8 cellular contexts compared by ENCODE assay signal in the genomic region with DNA sequence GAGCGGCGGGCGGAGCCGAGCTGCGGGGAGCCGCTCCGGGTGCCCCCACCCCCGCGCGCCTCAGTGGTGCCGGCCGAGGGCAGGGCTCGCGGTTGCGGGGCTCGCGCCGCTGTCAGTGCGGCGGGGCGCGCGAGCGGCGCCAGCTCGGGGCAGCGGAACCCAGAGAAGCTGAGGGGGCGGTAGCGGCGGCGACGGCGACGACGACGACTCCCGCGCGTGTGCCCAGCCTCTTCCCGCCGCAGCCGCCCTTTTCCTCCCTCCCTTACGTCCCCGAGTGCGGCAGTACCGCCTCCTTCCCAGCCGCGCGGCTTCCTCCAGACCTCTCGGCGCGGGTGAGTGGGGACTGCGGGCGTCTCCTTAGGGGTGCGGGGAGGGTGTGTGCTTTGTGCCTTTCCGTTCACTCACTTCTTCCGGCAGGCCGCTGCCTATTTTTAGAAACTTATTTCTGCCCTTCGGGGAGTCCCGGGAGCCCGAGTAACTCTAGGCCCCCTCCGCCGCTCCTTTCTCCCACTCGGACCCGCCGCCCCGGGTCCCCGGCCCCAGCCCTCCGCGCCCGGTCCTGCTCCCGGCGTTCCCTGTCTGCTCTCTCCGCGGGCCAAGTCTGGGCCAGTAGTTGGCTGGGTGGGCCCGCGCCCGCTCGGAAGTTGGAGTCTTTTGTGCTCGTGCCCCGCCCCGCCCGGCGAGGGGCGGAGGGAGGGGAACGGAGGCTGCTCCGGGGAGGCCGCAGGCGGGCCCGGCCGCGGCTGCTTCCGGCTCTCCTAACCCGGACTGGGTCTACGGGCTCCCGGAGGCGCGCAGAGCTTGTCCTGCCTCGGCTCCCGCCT. TPM values are rescaled to one million over a fixed set of nuclear protein-coding genes. Genes with fewer than 3 reads are reported as not detected.
DNase-seq lines count a peak whose midpoint lies in the region; ATAC-seq and TF ChIP-seq lines count a peak whose summit lies in the region.

A gene (plus strand): TSS at position 112 of the 824 bp plus-strand sequence. CDS start 78,164 bp downstream, outside the sequence.

- H3K36me3 Mint-ChIP-seq in T-cell = peaks cover 4% of the 10 kb centered on the region

- CTCF ChIA-PET in T-cell (lab: Charles Lee) = interaction anchor here in 1 of 2 donors (0.6 to 1.2 kb wide), 6 partner anchors 11 to 119 kb away, joined by 3 to 5 read pairs (median 3); a partner anchor contains a TSS

- no peaks in the 10 kb centered on the region for H3K27me3 ChIP-seq in psoas muscle (ENCODE audit: insufficient read depth in 3 of 3, low read length in 2 of 3)

- peak within 1 kb of the TSS; percentile 93 to 97 (median 94) for H3K4me3 Mint-ChIP-seq in T-cell

- peaks cover 68 to 73% (median 70%) of the 10 kb centered on the region in 3 donors for H3K4me1 Mint-ChIP-seq in T-cell

- peak within 1 kb of the TSS; percentile 51 for H3K27ac ChIP-seq in adipose tissue (ENCODE audit: low read depth, low read length)
- H3K27ac ChIP-seq in psoas muscle = peak within 1 kb of the TSS; percentile 96
- H3K27ac ChIP-seq in urinary bladder (ENCODE audit: low read depth) = peak within 1 kb of the TSS; percentile 96

- ATAC-seq in HG02588 (IDR thresholded peaks at IDR 0.05; ENCODE audit: unreplicated experiment) (peak; percentile 47), T-cell (replicated peaks in 1 of 4) (peak; percentile 62 to 69 (median 68)), left cardiac atrium (peak; percentile 70 to 73), psoas muscle (peak; percentile 66 to 70 (median 67))

- POLR2A ChIA-PET in T-cell (lab: Charles Lee) = interaction anchor here (0.6 to 1.3 kb wide), 7 partner anchors 10 to 592 kb away, joined by 3 to 18 read pairs (median 6); a partner anchor contains a TSS

- WGBS in adipose tissue, 3 donors = 0% methylated on average over 53 to 100 of the region's 100 CpGs
- 0 to 1% (median 0%) methylated on average over 51 to 100 of the region's 100 CpGs for WGBS in psoas muscle, 3 donors
- WGBS in urinary bladder = under 1% methylated on average over 100 of the region's 100 CpGs

- peak; percentile 99 for TF ChIP-seq POLR2A in GM10847 (IDR thresholded peaks at IDR 0.05; ENCODE audit: extremely low read depth, insufficient read length)

- no peak for TF ChIP-seq CTCF in psoas muscle (IDR thresholded peaks at IDR 0.05)

- H3K4me1 ChIP-seq in psoas muscle (peaks cover 49% of the 10 kb centered on the region), urinary bladder (ENCODE audit: insufficient read depth) (peaks cover 4% of the 10 kb centered on the region)

- no peaks in the 10 kb centered on the region for H3K36me3 ChIP-seq in psoas muscle (ENCODE audit: insufficient read depth in 1 of 2, low read depth in 1 of 2)
- H3K36me3 ChIP-seq in urinary bladder (ENCODE audit: insufficient read depth) = no peaks in the 10 kb centered on the region

- peak within 1 kb of the TSS; percentile 80 for H3K4me3 ChIP-seq in psoas muscle
- H3K4me3 ChIP-seq in urinary bladder (ENCODE audit: low read depth, low read length) = peak within 1 kb of the TSS; percentile 88

- intact Hi-C loops in left cardiac atrium (cut with DNase I) = loop anchor here (1.0 to 10.0 kb wide), 3 partner anchors 47 to 183 kb away; a partner anchor contains a TSS
- intact Hi-C loops in psoas muscle (cut with DNase I) = loop anchor here (1.0 to 5.0 kb wide), 3 partner anchors 49 to 118 kb away; a partner anchor contains a TSS

- H3K9me3 ChIP-seq in psoas muscle = no peaks in the 10 kb centered on the region

- DNase-seq in NCI-H1092 (lab: John Stamatoyannopoulos, UW) (peak; percentile 50), T-cell (peak; percentile 64 to 86 (median 76)), left cardiac atrium (peak; percentile 91), psoas muscle (peak; percentile 88 to 89)

- no peaks in the 10 kb centered on the region for H3K27me3 Mint-ChIP-seq in T-cell

- H3K9me3 Mint-ChIP-seq in T-cell = no peaks in the 10 kb centered on the region

- H3K27ac Mint-ChIP-seq in T-cell = peak within 1 kb of the TSS; percentile 97 to 99

RNA-seq across cellular contexts. Expression of the gene that starts here (rescaled TPM):
- 100 to 1,000 TPM; 110 to 126 (median 125) TPM for total RNA-seq in T-cell
- 100 to 1,000 TPM in 2 of 3 donors, 10 to 100 TPM in 1; 66.0 to 109 (median 100) TPM for polyA plus RNA-seq in adipose tissue
- total RNA-seq in left cardiac atrium = 100 to 1,000 TPM in 1 of 2 donors, 10 to 100 TPM in 1; 97.3 to 102 TPM
- total RNA-seq in psoas muscle = 100 to 1,000 TPM in 2 of 4 donors, 10 to 100 TPM in 2; 92.3 to 120 (median 98.8) TPM
- 100 to 1,000 TPM; 139 to 325 (median 151) TPM for polyA plus RNA-seq in psoas muscle
- total RNA-seq in urinary bladder = 53.9 TPM
- 150 TPM for polyA plus RNA-seq in urinary bladder

Comparison
In these comparisons a context has a peak if more than half of its experiments do, and no peak if none do; other contexts are left out.
1. Peak in every context shown above with its lines: DNase-seq, ATAC-seq, H3K4me3 ChIP-seq and H3K27ac ChIP-seq.